ENCODE assay signal across 1 cellular context in the genomic region with DNA sequence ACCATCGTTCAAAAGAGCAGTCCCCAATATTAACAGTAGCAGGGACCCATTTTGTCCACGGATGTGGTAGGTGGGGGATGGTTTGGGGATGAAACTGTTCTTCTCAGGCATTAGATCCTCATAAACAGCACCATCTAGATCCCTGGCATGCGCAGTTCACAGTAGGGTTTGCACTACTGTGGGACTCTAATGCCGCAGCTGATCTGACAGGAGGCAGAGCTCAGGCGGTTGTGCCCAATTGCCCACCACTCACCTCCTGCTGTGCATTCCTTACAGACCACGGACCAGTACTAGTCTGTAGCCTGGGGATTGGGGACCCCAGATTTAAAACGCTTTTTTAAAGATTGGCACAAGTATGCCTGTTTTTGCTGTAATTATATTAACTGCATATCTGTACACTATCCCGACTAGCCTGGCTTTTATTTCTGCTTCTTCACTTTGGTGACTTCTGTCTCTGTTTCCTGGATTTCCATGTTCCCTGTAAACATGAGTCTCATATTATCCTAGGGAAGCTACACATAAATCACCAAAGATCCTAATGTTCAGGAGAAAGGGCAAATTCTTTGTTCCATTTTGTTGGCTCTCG.
TF ChIP-seq lines count a peak whose summit lies in the region.

No MANE protein-coding gene starts in this region.

TF ChIP-seq in HepG2, 621 proteins besides CTCF, POLR2A, EP300 and RAD21 (continued from another document):
- TF ChIP-seq, protein P1, sequence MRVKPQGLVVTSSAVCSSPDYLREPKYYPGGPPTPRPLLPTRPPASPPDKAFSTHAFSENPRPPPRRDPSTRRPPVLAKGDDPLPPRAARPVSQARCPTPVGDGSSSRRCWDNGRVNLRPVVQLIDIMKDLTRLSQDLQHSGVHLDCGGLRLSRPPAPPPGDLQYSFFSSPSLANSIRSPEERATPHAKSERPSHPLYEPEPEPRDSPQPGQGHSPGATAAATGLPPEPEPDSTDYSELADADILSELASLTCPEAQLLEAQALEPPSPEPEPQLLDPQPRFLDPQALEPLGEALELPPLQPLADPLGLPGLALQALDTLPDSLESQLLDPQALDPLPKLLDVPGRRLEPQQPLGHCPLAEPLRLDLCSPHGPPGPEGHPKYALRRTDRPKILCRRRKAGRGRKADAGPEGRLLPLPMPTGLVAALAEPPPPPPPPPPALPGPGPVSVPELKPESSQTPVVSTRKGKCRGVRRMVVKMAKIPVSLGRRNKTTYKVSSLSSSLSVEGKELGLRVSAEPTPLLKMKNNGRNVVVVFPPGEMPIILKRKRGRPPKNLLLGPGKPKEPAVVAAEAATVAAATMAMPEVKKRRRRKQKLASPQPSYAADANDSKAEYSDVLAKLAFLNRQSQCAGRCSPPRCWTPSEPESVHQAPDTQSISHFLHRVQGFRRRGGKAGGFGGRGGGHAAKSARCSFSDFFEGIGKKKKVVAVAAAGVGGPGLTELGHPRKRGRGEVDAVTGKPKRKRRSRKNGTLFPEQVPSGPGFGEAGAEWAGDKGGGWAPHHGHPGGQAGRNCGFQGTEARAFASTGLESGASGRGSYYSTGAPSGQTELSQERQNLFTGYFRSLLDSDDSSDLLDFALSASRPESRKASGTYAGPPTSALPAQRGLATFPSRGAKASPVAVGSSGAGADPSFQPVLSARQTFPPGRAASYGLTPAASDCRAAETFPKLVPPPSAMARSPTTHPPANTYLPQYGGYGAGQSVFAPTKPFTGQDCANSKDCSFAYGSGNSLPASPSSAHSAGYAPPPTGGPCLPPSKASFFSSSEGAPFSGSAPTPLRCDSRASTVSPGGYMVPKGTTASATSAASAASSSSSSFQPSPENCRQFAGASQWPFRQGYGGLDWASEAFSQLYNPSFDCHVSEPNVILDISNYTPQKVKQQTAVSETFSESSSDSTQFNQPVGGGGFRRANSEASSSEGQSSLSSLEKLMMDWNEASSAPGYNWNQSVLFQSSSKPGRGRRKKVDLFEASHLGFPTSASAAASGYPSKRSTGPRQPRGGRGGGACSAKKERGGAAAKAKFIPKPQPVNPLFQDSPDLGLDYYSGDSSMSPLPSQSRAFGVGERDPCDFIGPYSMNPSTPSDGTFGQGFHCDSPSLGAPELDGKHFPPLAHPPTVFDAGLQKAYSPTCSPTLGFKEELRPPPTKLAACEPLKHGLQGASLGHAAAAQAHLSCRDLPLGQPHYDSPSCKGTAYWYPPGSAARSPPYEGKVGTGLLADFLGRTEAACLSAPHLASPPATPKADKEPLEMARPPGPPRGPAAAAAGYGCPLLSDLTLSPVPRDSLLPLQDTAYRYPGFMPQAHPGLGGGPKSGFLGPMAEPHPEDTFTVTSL (CRISPR knock-in tag; IDR thresholded peaks at IDR 0.05; ENCODE audit: borderline replicate concordance): no peak
- no peak for TF ChIP-seq ZNF205 (CRISPR knock-in tag; IDR thresholded peaks at IDR 0.05)
- TF ChIP-seq, protein P2, sequence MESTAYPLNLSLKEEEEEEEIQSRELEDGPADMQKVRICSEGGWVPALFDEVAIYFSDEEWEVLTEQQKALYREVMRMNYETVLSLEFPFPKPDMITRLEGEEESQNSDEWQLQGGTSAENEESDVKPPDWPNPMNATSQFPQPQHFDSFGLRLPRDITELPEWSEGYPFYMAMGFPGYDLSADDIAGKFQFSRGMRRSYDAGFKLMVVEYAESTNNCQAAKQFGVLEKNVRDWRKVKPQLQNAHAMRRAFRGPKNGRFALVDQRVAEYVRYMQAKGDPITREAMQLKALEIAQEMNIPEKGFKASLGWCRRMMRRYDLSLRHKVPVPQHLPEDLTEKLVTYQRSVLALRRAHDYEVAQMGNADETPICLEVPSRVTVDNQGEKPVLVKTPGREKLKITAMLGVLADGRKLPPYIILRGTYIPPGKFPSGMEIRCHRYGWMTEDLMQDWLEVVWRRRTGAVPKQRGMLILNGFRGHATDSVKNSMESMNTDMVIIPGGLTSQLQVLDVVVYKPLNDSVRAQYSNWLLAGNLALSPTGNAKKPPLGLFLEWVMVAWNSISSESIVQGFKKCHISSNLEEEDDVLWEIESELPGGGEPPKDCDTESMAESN (CRISPR knock-in tag; conservative IDR thresholded peaks at IDR 0.05): no peak
- TF ChIP-seq PCBP1 (IDR thresholded peaks at IDR 0.05; ENCODE audit: borderline replicate concordance, low read depth, low read length): no peak
